Comparison of ENCODE assay signal across 1 cellular context in the genomic region with DNA sequence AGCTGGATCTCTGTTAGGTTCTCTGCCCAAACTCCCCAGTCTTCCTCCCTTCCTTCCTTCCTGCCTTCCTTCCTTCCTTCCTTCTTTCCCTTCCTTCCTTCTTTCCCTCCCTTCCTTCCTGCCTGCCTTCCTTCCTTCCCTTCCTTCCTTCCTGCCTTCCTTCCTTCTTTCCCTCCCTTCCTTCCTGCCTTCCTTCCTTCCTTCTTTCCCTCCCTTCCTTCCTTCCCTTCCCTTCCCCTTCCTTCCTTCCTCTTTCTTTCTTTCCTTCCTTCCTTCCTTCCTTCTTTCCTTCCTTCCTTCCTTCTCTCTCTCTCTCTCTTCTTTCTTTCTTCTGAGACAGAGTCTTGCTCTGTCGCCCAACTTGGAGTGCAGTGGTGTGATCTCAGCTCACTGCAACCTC.
TF ChIP-seq lines count a peak whose summit lies in the region.

No MANE protein-coding gene starts in this region.

TF ChIP-seq in K562, 482 proteins besides CTCF, POLR2A, EP300 and RAD21 (continued from another document):
- TF ChIP-seq ATF4 (CRISPR knock-in tag; IDR thresholded peaks at IDR 0.05) (no peak), STAG1 (CRISPR knock-in tag; IDR thresholded peaks at IDR 0.05; ENCODE audit: borderline replicate concordance) (no peak), ETV6 (IDR thresholded peaks at IDR 0.05; ENCODE audit: borderline replicate concordance in 1 of 2, low read depth in 2 of 2, low read length in 1 of 2) (peak; percentile 50 to 63; a peak in 1 of 4 replicates), ETV6 (CRISPR knock-in tag; IDR thresholded peaks at IDR 0.05; ENCODE audit: borderline replicate concordance) (no peak), DNMT1 (IDR thresholded peaks at IDR 0.05) (no peak)
TF ChIP-seq in K562: peak in this region for 9.
